ENCODE assay signal across 30 cellular contexts in genomic region chr19:31107096-31107495, GRCh38.
"Had no signal": no experiment of that assay in that cellular context is flagged by ENCODE, and none has a peak within 500 bp of the region (broad histone marks: within the 10 kb centered on the region; RNA-seq: fewer than 3 reads in every experiment).

No MANE protein-coding gene starts in this region.

- ATAC-seq: activated CD4-positive, alpha-beta T cell treated with anti-CD3 and anti-CD28 coated beads for 36 hours; activated CD8-positive, alpha-beta memory T cell treated with anti-CD3 and anti-CD28 coated beads, Interleukin-2, amount 10 ng/mL, durations not matched to agents 7 days and 5 days; activated CD8-positive, alpha-beta T cell treated with anti-CD3 and anti-CD28 coated beads, Interleukin-2, amount 10 ng/mL, durations not matched to agents 7 days and 5 days; activated naive CD8-positive, alpha-beta T cell treated with anti-CD3 and anti-CD28 coated beads, Interleukin-2, amount 50 U/mL, for 24 hours; esophagus mucosa had no signal

- DNase-seq: activated CD4-positive, alpha-beta memory T cell treated with anti-CD3 and anti-CD28 coated beads for 36 hours; activated CD4-positive, alpha-beta T cell treated with anti-CD3 and anti-CD28 coated beads for 36 hours; activated CD4-positive, alpha-beta T cell treated with anti-CD3 and anti-CD28 coated beads, Interleukin-2, amount 10 ng/mL, durations not matched to agents 24 days and 14 days; activated CD4-positive, CD25-positive, alpha-beta regulatory T cell; activated CD4-positive, CD25-positive, alpha-beta regulatory T cell treated with anti-CD3 and anti-CD28 coated beads, Interleukin-2, amount 50 U/mL, for 72 hours; activated CD8-positive, alpha-beta memory T cell treated with anti-CD3 and anti-CD28 coated beads, Interleukin-2, amount 10 ng/mL, durations not matched to agents 7 days and 5 days; activated CD8-positive, alpha-beta memory T cell treated with anti-CD3 and anti-CD28 coated beads, Interleukin-2, amount 50 U/mL, for 4 hours; activated CD8-positive, alpha-beta T cell treated with anti-CD3 and anti-CD28 coated beads, Interleukin-2, amount 10 ng/mL, durations not matched to agents 7 days and 5 days; activated effector memory CD4-positive, alpha-beta T cell treated with anti-CD3 and anti-CD28 coated beads, Interleukin-2, amount 50 U/mL, for 16 hours; activated naive CD4-positive, alpha-beta T cell treated with anti-CD3 and anti-CD28 coated beads for 36 hours; activated naive CD8-positive, alpha-beta T cell treated with anti-CD3 and anti-CD28 coated beads for 36 hours; activated naive CD8-positive, alpha-beta T cell treated with anti-CD3 and anti-CD28 coated beads, Interleukin-2, amount 50 U/mL, for 24 hours; activated T-cell treated with anti-CD3 and anti-CD28 coated beads, Interleukin-2, amount 50 U/mL, for 1 hour; activated T-cell treated with anti-CD3 and anti-CD28 coated beads, Interleukin-2, amount 50 U/mL, for 48 hours; central memory CD4-positive, alpha-beta T cell; cerebellar nuclear complex; colonic mucosa; effector memory CD4-positive, alpha-beta T cell; endodermal cell; foreskin fibroblast; head of caudate nucleus; T-helper 2 cell had no signal

- H3K27me3 Mint-ChIP-seq: activated CD8-positive, alpha-beta memory T cell treated with anti-CD3 and anti-CD28 coated beads, Interleukin-2, amount 10 ng/mL, durations not matched to agents 7 days and 5 days had no signal

- H3K9me3 ChIP-seq: ascending aorta, breast epithelium, colonic mucosa had no signal

- H3K4me3 ChIP-seq: ascending aorta, breast epithelium, cardiac muscle cell, colonic mucosa had no signal

- H3K27me3 ChIP-seq: ascending aorta, colonic mucosa had no signal

- H3K27ac ChIP-seq: ascending aorta, breast epithelium, cardiac muscle cell, colonic mucosa had no signal

- H3K4me3 Mint-ChIP-seq: activated CD4-positive, alpha-beta memory T cell treated with anti-CD3 and anti-CD28 coated beads for 36 hours; activated CD4-positive, alpha-beta T cell treated with anti-CD3 and anti-CD28 coated beads for 36 hours; activated CD4-positive, alpha-beta T cell treated with anti-CD3 and anti-CD28 coated beads, Interleukin-2, amount 10 ng/mL, durations not matched to agents 24 days and 14 days; activated CD8-positive, alpha-beta memory T cell treated with anti-CD3 and anti-CD28 coated beads, Interleukin-2, amount 10 ng/mL, durations not matched to agents 7 days and 5 days; activated CD8-positive, alpha-beta T cell treated with anti-CD3 and anti-CD28 coated beads, Interleukin-2, amount 10 ng/mL, durations not matched to agents 7 days and 5 days; activated naive CD4-positive, alpha-beta T cell treated with anti-CD3 and anti-CD28 coated beads for 36 hours; activated naive CD4-positive, alpha-beta T cell treated with anti-CD3 and anti-CD28 coated beads, Interleukin-2, amount 50 U/mL, for 24 hours; activated naive CD8-positive, alpha-beta T cell treated with anti-CD3 and anti-CD28 coated beads for 36 hours; activated naive CD8-positive, alpha-beta T cell treated with anti-CD3 and anti-CD28 coated beads, Interleukin-2, amount 50 U/mL, for 24 hours; activated T-helper 1 cell treated with anti-CD3 and anti-CD28 coated beads, Interleukin-12 subunit alpha, Interleukin-12 subunit beta, Interleukin-2, Interleukin-4 antibody, amounts not matched to agents 30 ng/mL and 10 ng/mL and 1 ng/mL, durations not matched to agents 14 hours and 24 hours and 36 hours; brain; endodermal cell had no signal

- H3K27ac Mint-ChIP-seq: activated CD4-positive, alpha-beta memory T cell treated with anti-CD3 and anti-CD28 coated beads for 36 hours; activated CD4-positive, alpha-beta T cell treated with anti-CD3 and anti-CD28 coated beads for 36 hours; activated CD4-positive, alpha-beta T cell treated with anti-CD3 and anti-CD28 coated beads, Interleukin-2, amount 10 ng/mL, durations not matched to agents 24 days and 14 days; activated CD8-positive, alpha-beta memory T cell treated with anti-CD3 and anti-CD28 coated beads, Interleukin-2, amount 10 ng/mL, durations not matched to agents 7 days and 5 days; activated CD8-positive, alpha-beta T cell treated with anti-CD3 and anti-CD28 coated beads, Interleukin-2, amount 10 ng/mL, durations not matched to agents 7 days and 5 days; activated naive CD4-positive, alpha-beta T cell treated with anti-CD3 and anti-CD28 coated beads for 36 hours; activated naive CD4-positive, alpha-beta T cell treated with anti-CD3 and anti-CD28 coated beads, Interleukin-2, amount 50 U/mL, for 24 hours; activated naive CD8-positive, alpha-beta T cell treated with anti-CD3 and anti-CD28 coated beads for 36 hours; activated naive CD8-positive, alpha-beta T cell treated with anti-CD3 and anti-CD28 coated beads, Interleukin-2, amount 50 U/mL, for 24 hours; activated T-helper 1 cell treated with anti-CD3 and anti-CD28 coated beads, Interleukin-12 subunit alpha, Interleukin-12 subunit beta, Interleukin-2, Interleukin-4 antibody, amounts not matched to agents 30 ng/mL and 10 ng/mL and 1 ng/mL, durations not matched to agents 14 hours and 24 hours and 36 hours; activated T-helper 2 cell treated with anti-CD3 and anti-CD28 coated beads, Interferon-gamma antibody, Interleukin-2, Interleukin-4, amounts not matched to agents 10 μg/mL and 5 μg/mL and 100 μg/mL, durations not matched to agents 14 hours and 24 hours and 36 hours; brain; endodermal cell had no signal

- H3K4me1 ChIP-seq: ascending aorta, breast epithelium, colonic mucosa had no signal

- H3K36me3 ChIP-seq: ascending aorta, breast epithelium, cardiac muscle cell, colonic mucosa had no signal

- H3K9me3 Mint-ChIP-seq: activated CD4-positive, alpha-beta memory T cell treated with anti-CD3 and anti-CD28 coated beads for 36 hours; activated CD4-positive, alpha-beta T cell treated with anti-CD3 and anti-CD28 coated beads, Interleukin-2, amount 10 ng/mL, durations not matched to agents 24 days and 14 days; activated naive CD4-positive, alpha-beta T cell treated with anti-CD3 and anti-CD28 coated beads for 36 hours; activated naive CD4-positive, alpha-beta T cell treated with anti-CD3 and anti-CD28 coated beads, Interleukin-2, amount 50 U/mL, for 24 hours; activated naive CD8-positive, alpha-beta T cell treated with anti-CD3 and anti-CD28 coated beads for 36 hours; activated naive CD8-positive, alpha-beta T cell treated with anti-CD3 and anti-CD28 coated beads, Interleukin-2, amount 50 U/mL, for 24 hours; activated T-helper 1 cell treated with anti-CD3 and anti-CD28 coated beads, Interleukin-12 subunit alpha, Interleukin-12 subunit beta, Interleukin-2, Interleukin-4 antibody, amounts not matched to agents 30 ng/mL and 10 ng/mL and 1 ng/mL, durations not matched to agents 14 hours and 24 hours and 36 hours; activated T-helper 2 cell treated with anti-CD3 and anti-CD28 coated beads, Interferon-gamma antibody, Interleukin-2, Interleukin-4, amounts not matched to agents 10 μg/mL and 5 μg/mL and 100 μg/mL, durations not matched to agents 14 hours and 24 hours and 36 hours; brain; endodermal cell had no signal

- H3K36me3 Mint-ChIP-seq: activated CD4-positive, alpha-beta memory T cell treated with anti-CD3 and anti-CD28 coated beads for 36 hours; activated CD8-positive, alpha-beta memory T cell treated with anti-CD3 and anti-CD28 coated beads, Interleukin-2, amount 10 ng/mL, durations not matched to agents 7 days and 5 days; activated naive CD4-positive, alpha-beta T cell treated with anti-CD3 and anti-CD28 coated beads, Interleukin-2, amount 50 U/mL, for 24 hours; activated naive CD8-positive, alpha-beta T cell treated with anti-CD3 and anti-CD28 coated beads for 36 hours; brain had no signal
